8 cellular contexts compared by ENCODE assay signal in the genomic region with DNA sequence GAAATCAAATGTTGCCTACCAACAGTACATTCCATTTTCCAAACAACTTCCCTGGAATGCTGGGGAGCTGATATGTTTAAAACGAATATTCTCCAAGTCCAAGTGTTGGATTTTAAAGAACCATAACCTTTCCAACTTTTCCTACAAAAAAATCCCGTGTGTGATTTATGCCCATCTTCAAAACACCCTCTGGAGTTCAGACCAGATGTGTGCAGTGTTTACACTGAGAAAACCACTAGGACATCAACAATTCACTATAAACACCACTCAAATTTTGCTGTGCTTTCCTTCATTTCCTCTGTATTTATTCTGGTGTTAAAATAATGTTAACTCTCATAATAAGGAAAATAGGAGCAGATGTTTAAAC. TPM values are rescaled to one million over a fixed set of nuclear protein-coding genes. Genes with fewer than 3 reads are reported as not detected.
DNase-seq lines count a peak whose midpoint lies in the region; ATAC-seq and TF ChIP-seq lines count a peak whose summit lies in the region.

No MANE protein-coding gene starts in this region.

- H3K27me3 ChIP-seq in ACC112 (ENCODE audit: insufficient read depth, low read length) (no peaks in the 10 kb centered on the region), HUES6 (ENCODE audit: control insufficient read depth, insufficient read depth, low read length) (no peaks in the 10 kb centered on the region), breast epithelium (no peaks in the 10 kb centered on the region), mucosa of stomach (ENCODE audit: control insufficient read depth, insufficient read depth, low read length) (no peaks in the 10 kb centered on the region)

- peak overlapping the region; percentile 98 for H3K27ac ChIP-seq in ACC112 (ENCODE audit: low read depth, low read length)
- H3K27ac ChIP-seq in HUES6 (ENCODE audit: low read depth, low read length), result peak overlapping the region; percentile 87; the same call in 1 of the 2 replicates
- peak overlapping the region; percentile 92 to 98 for H3K27ac ChIP-seq in breast epithelium

- H3K4me3 ChIP-seq in ACC112 (ENCODE audit: low read depth, low read length) (peak overlapping the region; percentile 82), HUES6 (ENCODE audit: low read depth, low read length) (peak overlapping the region; percentile 94), breast epithelium (peak overlapping the region; percentile 68 to 88 (median 75)), mucosa of stomach (ENCODE audit: low read length) (peak overlapping the region; percentile 79)

- no peak for TF ChIP-seq CTCF in breast epithelium (IDR thresholded peaks at IDR 0.05)

- intact Hi-C loops in breast epithelium (cut with DNase I; ENCODE audit: low total_unique reads), result no loop called here

- H3K9ac ChIP-seq in HUES6 (ENCODE audit: low read length), result peak overlapping the region; percentile 94
- peak overlapping the region; percentile 87 for H3K9ac ChIP-seq in mucosa of stomach (ENCODE audit: low read length)

- H3K79me2 ChIP-seq in ACC112 (ENCODE audit: control insufficient read depth, insufficient read depth, low read length, unreplicated experiment), result peaks cover 63% of the 10 kb centered on the region

- H3K4me1 ChIP-seq in ACC112 (ENCODE audit: control insufficient read depth, insufficient read depth, low read length, unreplicated experiment) (peaks cover 43% of the 10 kb centered on the region), HUES6 (ENCODE audit: control insufficient read depth, insufficient read depth, low read length) (peaks cover 48% of the 10 kb centered on the region), breast epithelium (peaks cover 7 to 14% of the 10 kb centered on the region in 2 donors), mucosa of stomach (ENCODE audit: control insufficient read depth, insufficient read depth, low read length) (peaks cover 45% of the 10 kb centered on the region)

- DNase-seq in breast epithelium (ENCODE audit: low spot score in 2 of 2), result no peak
- no peak for DNase-seq in GF-D8 (lab: John Stamatoyannopoulos, UW)
- no peak for DNase-seq in left lobe of liver (ENCODE audit: low spot score)
- DNase-seq in inferior parietal cortex (ENCODE audit: extremely low spot score), result no peak

- no peak overlapping the region for H2AFZ ChIP-seq in ACC112 (ENCODE audit: low read length, unreplicated experiment)

- H3K9me3 ChIP-seq in HUES6 (ENCODE audit: control insufficient read depth, insufficient read depth, low read depth, low read length) (no peaks in the 10 kb centered on the region), breast epithelium (no peaks in the 10 kb centered on the region), mucosa of stomach (ENCODE audit: control insufficient read depth, low read length) (no peaks in the 10 kb centered on the region)

- no peaks in the 10 kb centered on the region for H3K36me3 ChIP-seq in ACC112 (ENCODE audit: insufficient read depth, low read length)
- no peaks in the 10 kb centered on the region for H3K36me3 ChIP-seq in HUES6 (ENCODE audit: control insufficient read depth, insufficient read depth, low read length)
- H3K36me3 ChIP-seq in breast epithelium, result no peaks in the 10 kb centered on the region
- H3K36me3 ChIP-seq in mucosa of stomach (ENCODE audit: control insufficient read depth, insufficient read depth, low read length), result no peaks in the 10 kb centered on the region

- no peak for TF ChIP-seq POLR2A in breast epithelium (IDR thresholded peaks at IDR 0.05)

- ATAC-seq in GM19324 (IDR thresholded peaks at IDR 0.05; ENCODE audit: low FRiP score, unreplicated experiment), result no peak
- ATAC-seq in left lobe of liver, result no peak

RNA-seq across cellular contexts. Expression of a gene that starts 2.4 kb away (rescaled TPM):
- total RNA-seq in breast epithelium (10 to 100 TPM; 48.0 to 90.0 (median 68.5) TPM), left lobe of liver (13.8 TPM)
